In genomic region chr18:42298744-42299685, GRCh38 we compare ENCODE assay signal across 8 cellular contexts.
A peak's percentile ranks its signal among the peaks of the same experiment; 100 is the strongest.
DNase-seq lines count a peak whose midpoint lies in the region; ATAC-seq and TF ChIP-seq lines count a peak whose summit lies in the region.

No MANE protein-coding gene starts in this region.

- H3K4me1 Mint-ChIP-seq in Calu3 (ENCODE audit: low read depth, unreplicated experiment), result no peaks in the 10 kb centered on the region
- H3K4me1 Mint-ChIP-seq in activated CD8-positive, alpha-beta memory T cell treated with anti-CD3 and anti-CD28 coated beads, Interleukin-2, amount 10 ng/mL, durations not matched to agents 7 days and 5 days, result no peaks in the 10 kb centered on the region

- CTCF ChIA-PET in Calu3 (lab: Charles Lee), result interaction anchor here (0.7 to 2.1 kb wide), 2 partner anchors 27 to 972 kb away, joined by 3 to 5 read pairs; no protein-coding TSS in a partner anchor
- CTCF ChIA-PET in activated CD8-positive, alpha-beta memory T cell treated with anti-CD3 and anti-CD28 coated beads, Interleukin-2, amount 10 ng/mL, durations not matched to agents 7 days and 5 days (lab: Charles Lee), result interaction anchor here (0.8 to 2.7 kb wide), 9 partner anchors 9 to 1288 kb away, joined by 3 to 11 read pairs (median 4); no protein-coding TSS in a partner anchor

- peak; percentile 76 for DNase-seq in Calu3
- peak; percentile 52 for DNase-seq in GM20000 (ENCODE audit: low spot score)
- DNase-seq in HK-2 (ENCODE audit: unreplicated experiment), result peak; percentile 63
- DNase-seq in NCI-H82 treated with DMSO at 0.1 percent for 48 hours (lab: John Stamatoyannopoulos, UW; ENCODE audit: unreplicated experiment), result peak; percentile 80
- peak; percentile 71 for DNase-seq in activated CD8-positive, alpha-beta memory T cell treated with anti-CD3 and anti-CD28 coated beads, Interleukin-2, amount 10 ng/mL, durations not matched to agents 7 days and 5 days
- peak; percentile 37 for DNase-seq in epidermal melanocyte (ENCODE audit: insufficient read length, low spot score)
- peak; percentile 80 for DNase-seq in myocyte (ENCODE audit: low read depth)
- peak in 5 of 6 experiments; percentile 1 to 36 (median 13) for DNase-seq in stimulated activated naive CD4-positive, alpha-beta T cell (lab: John Stamatoyannopoulos, UW)

- peak; percentile 86 for TF ChIP-seq CTCF in Calu3 (IDR thresholded peaks at IDR 0.05; ENCODE audit: unreplicated experiment)
- TF ChIP-seq CTCF in GM20000 (IDR thresholded peaks at IDR 0.05; ENCODE audit: extremely low read depth, missing control alignments), result peak; percentile 89

- H3K9me3 Mint-ChIP-seq in Calu3 (ENCODE audit: low read depth, unreplicated experiment), result no peaks in the 10 kb centered on the region
- H3K9me3 Mint-ChIP-seq in activated CD8-positive, alpha-beta memory T cell treated with anti-CD3 and anti-CD28 coated beads, Interleukin-2, amount 10 ng/mL, durations not matched to agents 7 days and 5 days (ENCODE audit: low read depth), result no peaks in the 10 kb centered on the region

- peaks cover 8% of the 10 kb centered on the region for H3K27me3 Mint-ChIP-seq in Calu3 (ENCODE audit: unreplicated experiment)
- no peaks in the 10 kb centered on the region for H3K27me3 Mint-ChIP-seq in activated CD8-positive, alpha-beta memory T cell treated with anti-CD3 and anti-CD28 coated beads, Interleukin-2, amount 10 ng/mL, durations not matched to agents 7 days and 5 days

- intact Hi-C loops in Calu3 (cut with micrococcal nuclease; ENCODE audit: unreplicated experiment), result loop anchor here (1.0 to 10.0 kb wide), 5 partner anchors 286 to 1298 kb away; no protein-coding TSS in a partner anchor

- no peak overlapping the region for H3K4me3 Mint-ChIP-seq in Calu3 (ENCODE audit: low read depth, unreplicated experiment)
- no peak overlapping the region for H3K4me3 Mint-ChIP-seq in activated CD8-positive, alpha-beta memory T cell treated with anti-CD3 and anti-CD28 coated beads, Interleukin-2, amount 10 ng/mL, durations not matched to agents 7 days and 5 days

- peak; percentile 53 for ATAC-seq in activated CD8-positive, alpha-beta memory T cell treated with anti-CD3 and anti-CD28 coated beads, Interleukin-2, amount 10 ng/mL, durations not matched to agents 7 days and 5 days

- no TSS peak for BruUV-seq in Calu3 (replicated peaks; lab: Mats Ljungman, UMichigan)

- H3K27ac Mint-ChIP-seq in Calu3 (ENCODE audit: unreplicated experiment), result no peak overlapping the region
- no peak overlapping the region for H3K27ac Mint-ChIP-seq in activated CD8-positive, alpha-beta memory T cell treated with anti-CD3 and anti-CD28 coated beads, Interleukin-2, amount 10 ng/mL, durations not matched to agents 7 days and 5 days

- H3K36me3 Mint-ChIP-seq in Calu3 (ENCODE audit: insufficient read depth, unreplicated experiment), result no peaks in the 10 kb centered on the region
- H3K36me3 Mint-ChIP-seq in activated CD8-positive, alpha-beta memory T cell treated with anti-CD3 and anti-CD28 coated beads, Interleukin-2, amount 10 ng/mL, durations not matched to agents 7 days and 5 days, result no peaks in the 10 kb centered on the region

Comparison
In these comparisons a context has a peak if more than half of its experiments do, and no peak if none do; other contexts are left out.
1. Peak in every context shown above with its lines: DNase-seq and ATAC-seq.
2. DNase-seq: peak in every context shown above with its lines; median percentile 80 in NCI-H82 treated with DMSO at 0.1 percent for 48 hours; 80 in myocyte; 76 in Calu3; 71 in activated CD8-positive, alpha-beta memory T cell treated with anti-CD3 and anti-CD28 coated beads, Interleukin-2, amount 10 ng/mL, durations not matched to agents 7 days and 5 days; 63 in HK-2; 52 in GM20000; 37 in epidermal melanocyte; 13 in stimulated activated naive CD4-positive, alpha-beta T cell.